Comparison of ENCODE assay signal across 8 cellular contexts in the genomic region with DNA sequence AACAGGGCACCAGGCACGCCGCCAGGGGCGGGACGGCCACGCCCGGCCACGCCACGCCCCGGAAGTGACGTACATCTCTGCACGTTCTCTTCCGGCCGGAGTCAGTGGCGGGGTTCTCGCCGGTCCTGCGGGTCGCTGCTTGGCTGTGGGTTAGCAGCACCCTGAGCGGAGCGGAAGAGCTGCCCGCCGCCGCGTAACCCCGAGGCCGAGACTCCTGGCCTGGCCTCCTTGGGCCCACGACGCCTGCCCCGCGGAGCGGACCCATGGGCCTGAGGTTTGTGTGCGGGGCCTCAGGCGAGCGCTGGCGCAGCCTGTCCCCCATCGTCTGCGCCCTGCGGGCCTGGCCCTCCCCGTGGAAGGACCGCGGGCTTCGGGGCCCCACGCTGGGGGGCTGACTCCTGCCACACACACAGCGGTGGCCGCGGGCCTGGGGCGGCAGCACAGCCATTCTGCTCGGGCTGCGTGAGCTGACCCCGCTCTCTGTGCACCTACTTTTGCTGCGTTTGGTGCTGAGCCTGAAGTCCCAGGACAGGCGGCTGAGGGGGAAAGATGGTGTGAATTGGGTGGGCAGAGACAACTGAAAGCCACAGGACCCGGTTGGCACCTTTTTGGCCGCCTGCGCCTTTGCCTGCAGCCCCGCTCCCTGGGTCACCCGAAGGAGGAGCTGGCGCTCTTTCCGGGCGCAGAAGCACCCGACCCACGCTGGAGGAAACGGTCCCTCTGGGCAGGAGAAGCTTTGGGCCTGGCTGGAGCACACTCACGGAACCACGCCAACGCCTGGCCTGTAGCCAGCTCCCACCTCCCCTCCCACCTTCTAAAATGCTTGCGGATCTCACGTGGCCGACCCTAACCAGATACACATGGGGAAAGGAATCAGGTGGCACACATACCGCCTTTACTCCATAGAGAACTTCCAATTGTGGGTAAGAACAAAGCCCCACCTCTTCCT. TPM values are rescaled to one million over a fixed set of nuclear protein-coding genes. Genes with fewer than 3 reads are reported as not detected.
A peak's percentile ranks its signal among the peaks of the same experiment; 100 is the strongest.
DNase-seq lines count a peak whose midpoint lies in the region; ATAC-seq, FAIRE-seq and TF ChIP-seq lines count a peak whose summit lies in the region.

No MANE protein-coding gene starts in this region.

- no peaks in the 10 kb centered on the region for H3K9me3 Mint-ChIP-seq in T-helper 2 cell treated with Interferon-gamma antibody and Interleukin-4, amounts not matched to agents 5 μg/mL and 100 μg/mL, for 36 hours

- no peaks in the 10 kb centered on the region for H3K27me3 ChIP-seq in ascending aorta

- H3K27me3 Mint-ChIP-seq in T-helper 2 cell treated with Interferon-gamma antibody and Interleukin-4, amounts not matched to agents 5 μg/mL and 100 μg/mL, for 36 hours (ENCODE audit: low read depth), result no peaks in the 10 kb centered on the region

- FAIRE-seq in urothelium cell line (lab: Jason Lieb, UNC), result no peak

- DNase-seq in GM12865 (ENCODE audit: low read depth), result peak; percentile 96
- peak; percentile 63 for DNase-seq in NCI-H187 treated with DMSO at 0.1 percent for 48 hours (lab: John Stamatoyannopoulos, UW)
- peak; percentile 95 for DNase-seq in T-helper 2 cell treated with Interferon-gamma antibody and Interleukin-4, amounts not matched to agents 5 μg/mL and 100 μg/mL, for 36 hours (ENCODE audit: low spot score)
- DNase-seq in ascending aorta (ENCODE audit: low spot score in 2 of 2), result peak; percentile 72 to 95
- DNase-seq in hepatic stellate cell (ENCODE audit: low spot score), result peak; percentile 93
- DNase-seq in putamen (ENCODE audit: low spot score), result peak; percentile 88
- peak; percentile 86 for DNase-seq in urothelium cell line (ENCODE audit: low spot score)

- no peak for TF ChIP-seq CTCF in GM12865 (IDR thresholded peaks at IDR 0.05; ENCODE audit: insufficient read depth, low read depth, low read length, missing control alignments)
- TF ChIP-seq CTCF in ascending aorta (IDR thresholded peaks at IDR 0.05), result no peak

- H3K4me3 ChIP-seq in GM12865 (ENCODE audit: low read depth, low read length), result peak overlapping the region; percentile 78
- H3K4me3 ChIP-seq in ascending aorta, result peak overlapping the region; percentile 59 to 76

- H3K4me1 Mint-ChIP-seq in T-helper 2 cell treated with Interferon-gamma antibody and Interleukin-4, amounts not matched to agents 5 μg/mL and 100 μg/mL, for 36 hours (ENCODE audit: low read depth), result peaks cover 35% of the 10 kb centered on the region

- peak overlapping the region; percentile 91 for H3K27ac Mint-ChIP-seq in T-helper 2 cell treated with Interferon-gamma antibody and Interleukin-4, amounts not matched to agents 5 μg/mL and 100 μg/mL, for 36 hours

- H3K27ac ChIP-seq in ascending aorta, result peak overlapping the region; percentile 77 to 79

- ATAC-seq in HG02852 (IDR thresholded peaks at IDR 0.05; ENCODE audit: unreplicated experiment), result peak; percentile 43

- intact Hi-C loops in ascending aorta (cut with DNase I), result loop anchor here (1.0 to 10.0 kb wide), 5 partner anchors 28 to 470 kb away; a partner anchor contains a TSS

- no peaks in the 10 kb centered on the region for H3K9me3 ChIP-seq in ascending aorta

- peaks cover 0 to 21% of the 10 kb centered on the region in 2 donors for H3K4me1 ChIP-seq in ascending aorta

- peaks cover 48% of the 10 kb centered on the region for H3K36me3 Mint-ChIP-seq in T-helper 2 cell treated with Interferon-gamma antibody and Interleukin-4, amounts not matched to agents 5 μg/mL and 100 μg/mL, for 36 hours (ENCODE audit: low read depth)

- H3K4me3 Mint-ChIP-seq in T-helper 2 cell treated with Interferon-gamma antibody and Interleukin-4, amounts not matched to agents 5 μg/mL and 100 μg/mL, for 36 hours, result peak overlapping the region; percentile 90

- peaks cover 31 to 50% of the 10 kb centered on the region in 2 donors for H3K36me3 ChIP-seq in ascending aorta

RNA-seq across cellular contexts. Expression of a gene that starts 28.1 kb away (rescaled TPM):
- 12.3 TPM for total RNA-seq in ascending aorta

RNA-seq across cellular contexts. Expression of a gene that starts 28.3 kb away (rescaled TPM):
- 1.9 TPM for total RNA-seq in ascending aorta

Comparison
In these comparisons a context has a peak if more than half of its experiments do, and no peak if none do; other contexts are left out.
1. Peak in every context shown above with its lines: DNase-seq, ATAC-seq, H3K4me3 ChIP-seq and H3K27ac ChIP-seq.